In genomic region chr15:40891810-40892448, GRCh38 we compare ENCODE assay signal across 8 cellular contexts. TPM values are rescaled to one million over a fixed set of nuclear protein-coding genes. Genes with fewer than 3 reads are reported as not detected.
A peak's percentile ranks its signal among the peaks of the same experiment; 100 is the strongest.
DNase-seq lines count a peak whose midpoint lies in the region; ATAC-seq and TF ChIP-seq lines count a peak whose summit lies in the region.

No MANE protein-coding gene starts in this region.

- H3K27me3 ChIP-seq in ascending aorta: no peaks in the 10 kb centered on the region
- H3K27me3 ChIP-seq in left lung: no peaks in the 10 kb centered on the region
- H3K27me3 ChIP-seq in upper lobe of right lung: no peaks in the 10 kb centered on the region

- H3K27ac ChIP-seq in ascending aorta (no peak overlapping the region), left lung (no peak overlapping the region), upper lobe of right lung (no peak overlapping the region)

- no peak overlapping the region for H3K4me3 ChIP-seq in GM12864 (ENCODE audit: low read depth, low read length)
- no peak overlapping the region for H3K4me3 ChIP-seq in ascending aorta
- no peak overlapping the region for H3K4me3 ChIP-seq in left lung
- no peak overlapping the region for H3K4me3 ChIP-seq in upper lobe of right lung

- DNase-seq in AML-193 (lab: John Stamatoyannopoulos, UW) (peak; percentile 51 to 55), GM12864 (ENCODE audit: low read depth) (no peak), NCI-H2227 treated with DMSO at 0.1 percent for 48 hours (lab: John Stamatoyannopoulos, UW) (peak; percentile 42), ascending aorta (ENCODE audit: low spot score in 2 of 2) (no peak), left lung (no peak), upper lobe of right lung (no peak), HuH-7.5 (ENCODE audit: low spot score) (no peak)
- no peak for DNase-seq in stimulated activated CD4-positive, alpha-beta T cell treated with anti-CD3 and anti-CD28 coated beads, Interleukin-4, amount 100 ng/mL, for 1 hour

- TF ChIP-seq CTCF in GM12864 (IDR thresholded peaks at IDR 0.05; ENCODE audit: low read depth, low read length, missing control alignments) (peak; percentile 77), ascending aorta (IDR thresholded peaks at IDR 0.05) (peak; percentile 22 to 62 (median 55)), left lung (IDR thresholded peaks at IDR 0.05) (peak; percentile 58 to 72), upper lobe of right lung (IDR thresholded peaks at IDR 0.05) (peak; percentile 71)

- ATAC-seq in left lung (peak; percentile 23), upper lobe of right lung (peak; percentile 17)

- H3K9me3 ChIP-seq in ascending aorta: no peaks in the 10 kb centered on the region
- H3K9me3 ChIP-seq in left lung: no peaks in the 10 kb centered on the region
- H3K9me3 ChIP-seq in upper lobe of right lung: no peaks in the 10 kb centered on the region

- H3K4me1 ChIP-seq in ascending aorta (peaks cover 0 to 13% of the 10 kb centered on the region in 2 donors), left lung (peaks cover 5 to 39% of the 10 kb centered on the region in 2 donors), upper lobe of right lung (peaks cover 10% of the 10 kb centered on the region)

- intact Hi-C loops in ascending aorta (cut with DNase I): loop anchor here (5.0 kb wide), 2 partner anchors 225 to 300 kb away; partner anchors contain the start of genes INO80 and KNL1
- intact Hi-C loops in left lung (cut with DNase I): loop anchor here in 1 of 2 donors (5.0 kb wide), 1 partner anchor 215 kb away; no protein-coding TSS in a partner anchor
- intact Hi-C loops in upper lobe of right lung (cut with DNase I): no loop called here

- H3K36me3 ChIP-seq in ascending aorta: peaks cover 0 to 9% of the 10 kb centered on the region in 2 donors
- H3K36me3 ChIP-seq in left lung: peaks cover 0 to 11% of the 10 kb centered on the region in 2 donors
- peaks cover 12% of the 10 kb centered on the region for H3K36me3 ChIP-seq in upper lobe of right lung

RNA-seq across cellular contexts. Expression of gene VPS18, which starts 2.3 kb away (rescaled TPM):
- 51.8 TPM for total RNA-seq in ascending aorta
- 10 to 100 TPM; 26.3 to 29.0 TPM for total RNA-seq in left lung
- 24.5 TPM for total RNA-seq in upper lobe of right lung

RNA-seq across cellular contexts. Expression of gene RHOV, which starts 17.9 kb away (rescaled TPM):
- total RNA-seq in ascending aorta (not detected), left lung (1 to 10 TPM in 1 of 2 donors, under 1 TPM in 1; 0.55 to 1.5 TPM), upper lobe of right lung (not detected)

RNA-seq across cellular contexts. Expression of gene DLL4, which starts 37.2 kb away (rescaled TPM):
- 30.2 TPM for total RNA-seq in ascending aorta
- 10 to 100 TPM; 10.4 to 18.1 TPM for total RNA-seq in left lung
- 22.0 TPM for total RNA-seq in upper lobe of right lung

RNA-seq across cellular contexts. Expression of gene SPINT1, which starts 48.1 kb away (rescaled TPM):
- 1.5 TPM for total RNA-seq in ascending aorta
- 100 to 1,000 TPM; 102 to 160 TPM for total RNA-seq in left lung
- total RNA-seq in upper lobe of right lung: 96.8 TPM

Comparison
In these comparisons a context has a peak if more than half of its experiments do, and no peak if none do; other contexts are left out.
1. DNase-seq: peak in AML-193 (2 of 2) and NCI-H2227 treated with DMSO at 0.1 percent for 48 hours (single experiment); none in GM12864 (single experiment), ascending aorta (0 of 2), left lung (0 of 2), upper lobe of right lung (single experiment), HuH-7.5 (single experiment) and stimulated activated CD4-positive, alpha-beta T cell treated with anti-CD3 and anti-CD28 coated beads, Interleukin-4, amount 100 ng/mL, for 1 hour (single experiment).
2. Peak in every context shown above with its lines, with median percentiles within 50 percentile points of each other: CTCF ChIP-seq.